1 cellular context compared by ENCODE assay signal in the genomic region with DNA sequence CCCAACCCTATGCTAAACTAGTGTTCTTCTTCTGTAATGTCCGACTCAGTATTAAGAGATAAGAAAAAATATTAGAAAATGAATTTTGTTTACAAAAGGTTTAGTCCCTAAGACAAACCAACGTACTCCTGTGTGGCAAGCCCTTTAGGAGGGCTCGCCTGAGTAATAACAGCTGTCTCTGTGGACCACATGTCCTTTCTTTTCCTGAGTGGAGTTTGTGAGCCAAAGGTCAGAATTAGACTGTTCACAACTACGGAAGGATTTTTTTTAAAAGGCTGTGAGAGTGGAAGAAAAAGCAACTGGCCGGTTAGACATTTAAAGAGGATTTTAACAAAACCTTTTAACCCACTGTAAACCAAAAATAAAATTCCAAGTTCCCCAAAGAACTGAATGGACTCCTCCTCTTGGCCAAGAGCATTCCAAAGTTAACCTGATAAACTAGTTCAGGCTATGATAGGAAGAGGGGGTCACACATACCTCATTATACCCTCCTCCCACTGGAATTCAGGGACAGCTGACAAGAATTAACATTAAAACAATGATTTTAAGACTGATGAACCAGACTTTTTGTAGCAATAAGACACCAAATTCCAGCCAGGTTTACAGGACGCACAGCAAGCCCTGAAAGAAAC.
TF ChIP-seq lines count a peak whose summit lies in the region.

No MANE protein-coding gene starts in this region.

TF ChIP-seq in HepG2, 621 proteins besides CTCF, POLR2A, EP300 and RAD21:
- TF ChIP-seq BRCA1 (CRISPR knock-in tag; IDR thresholded peaks at IDR 0.05) (no peak), ZNF670 (CRISPR knock-in tag; IDR thresholded peaks at IDR 0.05; ENCODE audit: borderline replicate concordance) (no peak), RORA (CRISPR knock-in tag; IDR thresholded peaks at IDR 0.05) (no peak), KAT2B (IDR thresholded peaks at IDR 0.05; ENCODE audit: borderline replicate concordance, low read depth, low read length) (no peak), TEAD3 (CRISPR knock-in tag; optimal IDR thresholded peaks at IDR 0.05; ENCODE audit: borderline replicate concordance) (no peak), HOXD1 (CRISPR knock-in tag; IDR thresholded peaks at IDR 0.05) (no peak), ZSCAN30 (CRISPR knock-in tag; IDR thresholded peaks at IDR 0.05) (no peak), HES4 (CRISPR knock-in tag; IDR thresholded peaks at IDR 0.05; ENCODE audit: borderline replicate concordance) (no peak), NFKB2 (CRISPR knock-in tag; IDR thresholded peaks at IDR 0.05; ENCODE audit: borderline replicate concordance) (no peak), ZNF317 (CRISPR knock-in tag; IDR thresholded peaks at IDR 0.05) (no peak), NFIC (IDR thresholded peaks at IDR 0.05; ENCODE audit: low read length) (no peak), ZNF224 (CRISPR knock-in tag; IDR thresholded peaks at IDR 0.05) (no peak), RXRB (CRISPR knock-in tag; IDR thresholded peaks at IDR 0.05; ENCODE audit: borderline replicate concordance) (peak; percentile 49; the same call in 1 of the 2 replicates), HNF4A (CRISPR knock-in tag; IDR thresholded peaks at IDR 0.05) (peak; percentile 51), LCORL (IDR thresholded peaks at IDR 0.05) (no peak), LCORL (CRISPR knock-in tag; IDR thresholded peaks at IDR 0.05) (0 out of 2 replicates have a peak, but pooled peaks have one; percentile 17), HDAC6 (IDR thresholded peaks at IDR 0.05; ENCODE audit: low read depth, low read length) (no peak), SUZ12 (IDR thresholded peaks at IDR 0.05; ENCODE audit: low read depth, low read length) (no peak), ZIK1 (CRISPR knock-in tag; IDR thresholded peaks at IDR 0.05; ENCODE audit: borderline replicate concordance, low read depth) (no peak), MTA3 (CRISPR knock-in tag; IDR thresholded peaks at IDR 0.05) (no peak), YEATS2 (CRISPR knock-in tag; IDR thresholded peaks at IDR 0.05; ENCODE audit: borderline replicate concordance) (no peak), RELA (CRISPR knock-in tag; IDR thresholded peaks at IDR 0.05) (no peak), ZNF614 (CRISPR knock-in tag; IDR thresholded peaks at IDR 0.05; ENCODE audit: borderline replicate concordance) (no peak), TAF15 (IDR thresholded peaks at IDR 0.05; ENCODE audit: low read depth, low read length, poor library complexity, severe bottlenecking) (no peak), PPARG (CRISPR knock-in tag; conservative IDR thresholded peaks at IDR 0.05) (peak; percentile 79; the same call in 1 of the 2 replicates), ZNF367 (CRISPR knock-in tag; IDR thresholded peaks at IDR 0.05; ENCODE audit: borderline replicate concordance) (no peak), NFYB (CRISPR knock-in tag; IDR thresholded peaks at IDR 0.05) (no peak), ASH2L (IDR thresholded peaks at IDR 0.05; ENCODE audit: insufficient read length, low read depth, low read length) (no peak), TBP (CRISPR knock-in tag; IDR thresholded peaks at IDR 0.05) (no peak), SSRP1 (CRISPR knock-in tag; IDR thresholded peaks at IDR 0.05) (no peak), SIX4 (CRISPR knock-in tag; IDR thresholded peaks at IDR 0.05) (no peak), ATF7 (IDR thresholded peaks at IDR 0.05) (no peak), ATF7 (CRISPR knock-in tag; IDR thresholded peaks at IDR 0.05) (no peak), ZNF607 (CRISPR knock-in tag; IDR thresholded peaks at IDR 0.05; ENCODE audit: borderline replicate concordance) (no peak)
- TF ChIP-seq, protein P1, sequence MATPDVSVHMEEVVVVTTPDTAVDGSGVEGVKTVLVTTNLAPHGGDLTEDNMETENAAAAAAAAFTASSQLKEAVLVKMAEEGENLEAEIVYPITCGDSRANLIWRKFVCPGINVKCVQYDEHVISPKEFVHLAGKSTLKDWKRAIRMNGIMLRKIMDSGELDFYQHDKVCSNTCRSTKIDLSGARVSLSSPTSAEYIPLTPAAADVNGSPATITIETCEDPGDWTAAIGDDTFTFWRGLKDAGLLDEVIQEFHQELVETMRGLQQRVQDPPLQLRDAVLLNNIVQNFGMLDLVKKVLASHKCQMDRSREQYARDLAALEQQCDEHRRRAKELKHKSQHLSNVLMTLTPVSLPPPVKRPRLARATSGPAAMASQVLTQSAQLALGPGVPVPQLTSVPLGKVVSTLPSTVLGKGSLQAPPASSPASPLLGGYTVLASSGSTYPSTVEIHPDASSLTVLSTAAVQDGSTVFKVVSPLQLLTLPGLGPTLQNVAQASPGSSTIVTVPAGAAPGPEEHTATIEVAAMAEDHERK (CRISPR knock-in tag; IDR thresholded peaks at IDR 0.05; ENCODE audit: low read depth) = no peak
- TF ChIP-seq, protein P2, sequence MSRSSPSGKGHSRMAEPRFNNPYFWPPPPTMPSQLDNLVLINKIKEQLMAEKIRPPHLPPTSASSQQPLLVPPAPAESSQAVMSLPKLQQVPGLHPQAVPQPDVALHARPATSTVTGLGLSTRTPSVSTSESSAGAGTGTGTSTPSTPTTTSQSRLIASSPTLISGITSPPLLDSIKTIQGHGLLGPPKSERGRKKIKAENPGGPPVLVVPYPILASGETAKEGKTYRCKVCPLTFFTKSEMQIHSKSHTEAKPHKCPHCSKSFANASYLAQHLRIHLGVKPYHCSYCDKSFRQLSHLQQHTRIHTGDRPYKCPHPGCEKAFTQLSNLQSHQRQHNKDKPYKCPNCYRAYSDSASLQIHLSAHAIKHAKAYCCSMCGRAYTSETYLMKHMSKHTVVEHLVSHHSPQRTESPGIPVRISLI (CRISPR knock-in tag; IDR thresholded peaks at IDR 0.05; ENCODE audit: borderline replicate concordance) = 0 out of 2 replicates have a peak, but pooled peaks have one; percentile 33
- TF ChIP-seq, protein P3, sequence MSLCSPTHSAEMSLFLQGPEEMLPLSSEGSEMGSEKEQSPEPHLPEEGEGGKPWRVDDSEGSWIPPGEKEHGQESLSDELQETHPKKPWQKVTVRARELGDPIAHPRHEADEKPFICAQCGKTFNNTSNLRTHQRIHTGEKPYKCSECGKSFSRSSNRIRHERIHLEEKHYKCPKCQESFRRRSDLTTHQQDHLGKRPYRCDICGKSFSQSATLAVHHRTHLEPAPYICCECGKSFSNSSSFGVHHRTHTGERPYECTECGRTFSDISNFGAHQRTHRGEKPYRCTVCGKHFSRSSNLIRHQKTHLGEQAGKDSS (CRISPR knock-in tag; IDR thresholded peaks at IDR 0.05; ENCODE audit: borderline replicate concordance, low read depth) = no peak
- TF ChIP-seq, protein P4, sequence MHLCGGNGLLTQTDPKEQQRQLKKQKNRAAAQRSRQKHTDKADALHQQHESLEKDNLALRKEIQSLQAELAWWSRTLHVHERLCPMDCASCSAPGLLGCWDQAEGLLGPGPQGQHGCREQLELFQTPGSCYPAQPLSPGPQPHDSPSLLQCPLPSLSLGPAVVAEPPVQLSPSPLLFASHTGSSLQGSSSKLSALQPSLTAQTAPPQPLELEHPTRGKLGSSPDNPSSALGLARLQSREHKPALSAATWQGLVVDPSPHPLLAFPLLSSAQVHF (CRISPR knock-in tag; IDR thresholded peaks at IDR 0.05) = no peak
- TF ChIP-seq, protein P5, sequence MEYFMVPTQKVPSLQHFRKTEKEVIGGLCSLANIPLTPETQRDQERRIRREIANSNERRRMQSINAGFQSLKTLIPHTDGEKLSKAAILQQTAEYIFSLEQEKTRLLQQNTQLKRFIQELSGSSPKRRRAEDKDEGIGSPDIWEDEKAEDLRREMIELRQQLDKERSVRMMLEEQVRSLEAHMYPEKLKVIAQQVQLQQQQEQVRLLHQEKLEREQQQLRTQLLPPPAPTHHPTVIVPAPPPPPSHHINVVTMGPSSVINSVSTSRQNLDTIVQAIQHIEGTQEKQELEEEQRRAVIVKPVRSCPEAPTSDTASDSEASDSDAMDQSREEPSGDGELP (IDR thresholded peaks at IDR 0.05; ENCODE audit: borderline replicate concordance, low read depth) = peak; percentile 78
- TF ChIP-seq, protein P6, sequence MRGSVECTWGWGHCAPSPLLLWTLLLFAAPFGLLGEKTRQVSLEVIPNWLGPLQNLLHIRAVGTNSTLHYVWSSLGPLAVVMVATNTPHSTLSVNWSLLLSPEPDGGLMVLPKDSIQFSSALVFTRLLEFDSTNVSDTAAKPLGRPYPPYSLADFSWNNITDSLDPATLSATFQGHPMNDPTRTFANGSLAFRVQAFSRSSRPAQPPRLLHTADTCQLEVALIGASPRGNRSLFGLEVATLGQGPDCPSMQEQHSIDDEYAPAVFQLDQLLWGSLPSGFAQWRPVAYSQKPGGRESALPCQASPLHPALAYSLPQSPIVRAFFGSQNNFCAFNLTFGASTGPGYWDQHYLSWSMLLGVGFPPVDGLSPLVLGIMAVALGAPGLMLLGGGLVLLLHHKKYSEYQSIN (CRISPR knock-in tag; IDR thresholded peaks at IDR 0.05; ENCODE audit: borderline replicate concordance) = no peak
- TF ChIP-seq, protein P7, sequence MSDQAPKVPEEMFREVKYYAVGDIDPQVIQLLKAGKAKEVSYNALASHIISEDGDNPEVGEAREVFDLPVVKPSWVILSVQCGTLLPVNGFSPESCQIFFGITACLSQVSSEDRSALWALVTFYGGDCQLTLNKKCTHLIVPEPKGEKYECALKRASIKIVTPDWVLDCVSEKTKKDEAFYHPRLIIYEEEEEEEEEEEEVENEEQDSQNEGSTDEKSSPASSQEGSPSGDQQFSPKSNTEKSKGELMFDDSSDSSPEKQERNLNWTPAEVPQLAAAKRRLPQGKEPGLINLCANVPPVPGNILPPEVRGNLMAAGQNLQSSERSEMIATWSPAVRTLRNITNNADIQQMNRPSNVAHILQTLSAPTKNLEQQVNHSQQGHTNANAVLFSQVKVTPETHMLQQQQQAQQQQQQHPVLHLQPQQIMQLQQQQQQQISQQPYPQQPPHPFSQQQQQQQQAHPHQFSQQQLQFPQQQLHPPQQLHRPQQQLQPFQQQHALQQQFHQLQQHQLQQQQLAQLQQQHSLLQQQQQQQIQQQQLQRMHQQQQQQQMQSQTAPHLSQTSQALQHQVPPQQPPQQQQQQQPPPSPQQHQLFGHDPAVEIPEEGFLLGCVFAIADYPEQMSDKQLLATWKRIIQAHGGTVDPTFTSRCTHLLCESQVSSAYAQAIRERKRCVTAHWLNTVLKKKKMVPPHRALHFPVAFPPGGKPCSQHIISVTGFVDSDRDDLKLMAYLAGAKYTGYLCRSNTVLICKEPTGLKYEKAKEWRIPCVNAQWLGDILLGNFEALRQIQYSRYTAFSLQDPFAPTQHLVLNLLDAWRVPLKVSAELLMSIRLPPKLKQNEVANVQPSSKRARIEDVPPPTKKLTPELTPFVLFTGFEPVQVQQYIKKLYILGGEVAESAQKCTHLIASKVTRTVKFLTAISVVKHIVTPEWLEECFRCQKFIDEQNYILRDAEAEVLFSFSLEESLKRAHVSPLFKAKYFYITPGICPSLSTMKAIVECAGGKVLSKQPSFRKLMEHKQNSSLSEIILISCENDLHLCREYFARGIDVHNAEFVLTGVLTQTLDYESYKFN (CRISPR knock-in tag; conservative IDR thresholded peaks at IDR 0.05) = 0 out of 2 replicates have a peak, but pooled peaks have one; percentile 34
